In the genomic region with DNA sequence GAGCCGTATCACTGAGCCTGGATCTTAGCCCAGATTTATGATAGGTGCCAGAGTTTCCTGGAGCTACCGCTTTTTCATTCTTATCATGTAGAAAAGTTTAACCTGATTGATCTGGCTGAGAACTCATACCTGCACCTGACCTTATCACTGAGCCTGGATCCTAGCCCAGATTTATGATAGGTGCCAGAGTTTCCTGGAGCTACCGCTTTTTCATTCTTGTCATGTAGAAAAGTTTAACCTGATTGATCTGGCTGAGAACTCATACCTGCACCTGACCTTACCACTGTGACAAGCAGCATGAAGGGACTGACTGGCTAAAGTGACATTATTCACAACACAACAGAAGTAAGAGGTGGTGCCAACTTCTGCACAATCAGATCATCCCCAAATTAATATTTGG, we compare ENCODE assay signal across 1 cellular context.
TF ChIP-seq lines count a peak whose summit lies in the region.

No MANE protein-coding gene starts in this region.

TF ChIP-seq in H1, 55 proteins besides CTCF, POLR2A, EP300 and RAD21:
- TF ChIP-seq ZNF274 (IDR thresholded peaks at IDR 0.05; ENCODE audit: borderline replicate concordance, extremely low read depth, low read length): peak; percentile 59; the same call in 1 of the 2 replicates
